ENCODE assay signal across 1 cellular context in the genomic region with DNA sequence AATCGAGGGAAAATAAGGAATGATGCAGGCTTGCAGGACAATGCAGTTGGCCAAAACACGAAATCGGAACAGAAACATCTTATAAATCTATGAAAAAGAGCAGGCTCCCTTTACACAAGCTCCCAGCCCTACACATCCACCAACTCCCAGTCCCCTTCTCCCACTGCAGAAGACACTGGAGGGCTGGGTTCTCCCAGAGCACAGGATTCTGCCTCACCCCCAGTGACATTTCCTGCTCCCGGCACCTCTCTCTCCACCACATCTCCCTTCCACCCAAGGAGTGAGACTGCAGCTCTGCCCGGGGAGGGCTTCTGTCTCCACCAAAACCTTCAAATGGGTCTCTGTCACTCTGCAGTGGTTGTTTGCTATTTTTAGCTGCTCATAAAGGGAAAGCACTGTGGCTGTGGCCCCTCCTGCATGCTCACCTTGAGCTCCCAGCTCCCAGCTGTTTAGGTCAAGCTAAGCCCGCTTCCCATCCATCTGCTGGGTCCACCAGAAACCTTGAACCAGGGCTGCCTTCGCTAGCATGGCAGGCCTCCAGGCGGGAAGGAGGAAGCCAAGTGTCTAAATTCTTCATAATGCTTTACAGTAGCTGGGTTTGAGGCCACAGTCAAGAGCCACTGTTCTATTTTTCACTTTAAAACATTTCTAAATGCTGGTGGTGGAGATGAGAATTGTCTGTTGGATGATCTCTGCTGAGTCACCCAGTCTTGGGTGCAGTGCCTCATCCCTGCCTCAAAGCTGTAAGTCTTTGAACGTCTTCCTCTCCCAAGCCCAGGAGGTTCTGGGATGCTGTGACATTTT.
TF ChIP-seq lines count a peak whose summit lies in the region.

No MANE protein-coding gene starts in this region.

TF ChIP-seq in K562, 482 proteins besides CTCF, POLR2A, EP300 and RAD21 (continued from another document and continues in another):
- TF ChIP-seq, protein P1, sequence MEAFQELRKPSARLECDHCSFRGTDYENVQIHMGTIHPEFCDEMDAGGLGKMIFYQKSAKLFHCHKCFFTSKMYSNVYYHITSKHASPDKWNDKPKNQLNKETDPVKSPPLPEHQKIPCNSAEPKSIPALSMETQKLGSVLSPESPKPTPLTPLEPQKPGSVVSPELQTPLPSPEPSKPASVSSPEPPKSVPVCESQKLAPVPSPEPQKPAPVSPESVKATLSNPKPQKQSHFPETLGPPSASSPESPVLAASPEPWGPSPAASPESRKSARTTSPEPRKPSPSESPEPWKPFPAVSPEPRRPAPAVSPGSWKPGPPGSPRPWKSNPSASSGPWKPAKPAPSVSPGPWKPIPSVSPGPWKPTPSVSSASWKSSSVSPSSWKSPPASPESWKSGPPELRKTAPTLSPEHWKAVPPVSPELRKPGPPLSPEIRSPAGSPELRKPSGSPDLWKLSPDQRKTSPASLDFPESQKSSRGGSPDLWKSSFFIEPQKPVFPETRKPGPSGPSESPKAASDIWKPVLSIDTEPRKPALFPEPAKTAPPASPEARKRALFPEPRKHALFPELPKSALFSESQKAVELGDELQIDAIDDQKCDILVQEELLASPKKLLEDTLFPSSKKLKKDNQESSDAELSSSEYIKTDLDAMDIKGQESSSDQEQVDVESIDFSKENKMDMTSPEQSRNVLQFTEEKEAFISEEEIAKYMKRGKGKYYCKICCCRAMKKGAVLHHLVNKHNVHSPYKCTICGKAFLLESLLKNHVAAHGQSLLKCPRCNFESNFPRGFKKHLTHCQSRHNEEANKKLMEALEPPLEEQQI (IDR thresholded peaks at IDR 0.05) = no peak
- TF ChIP-seq, protein P2, sequence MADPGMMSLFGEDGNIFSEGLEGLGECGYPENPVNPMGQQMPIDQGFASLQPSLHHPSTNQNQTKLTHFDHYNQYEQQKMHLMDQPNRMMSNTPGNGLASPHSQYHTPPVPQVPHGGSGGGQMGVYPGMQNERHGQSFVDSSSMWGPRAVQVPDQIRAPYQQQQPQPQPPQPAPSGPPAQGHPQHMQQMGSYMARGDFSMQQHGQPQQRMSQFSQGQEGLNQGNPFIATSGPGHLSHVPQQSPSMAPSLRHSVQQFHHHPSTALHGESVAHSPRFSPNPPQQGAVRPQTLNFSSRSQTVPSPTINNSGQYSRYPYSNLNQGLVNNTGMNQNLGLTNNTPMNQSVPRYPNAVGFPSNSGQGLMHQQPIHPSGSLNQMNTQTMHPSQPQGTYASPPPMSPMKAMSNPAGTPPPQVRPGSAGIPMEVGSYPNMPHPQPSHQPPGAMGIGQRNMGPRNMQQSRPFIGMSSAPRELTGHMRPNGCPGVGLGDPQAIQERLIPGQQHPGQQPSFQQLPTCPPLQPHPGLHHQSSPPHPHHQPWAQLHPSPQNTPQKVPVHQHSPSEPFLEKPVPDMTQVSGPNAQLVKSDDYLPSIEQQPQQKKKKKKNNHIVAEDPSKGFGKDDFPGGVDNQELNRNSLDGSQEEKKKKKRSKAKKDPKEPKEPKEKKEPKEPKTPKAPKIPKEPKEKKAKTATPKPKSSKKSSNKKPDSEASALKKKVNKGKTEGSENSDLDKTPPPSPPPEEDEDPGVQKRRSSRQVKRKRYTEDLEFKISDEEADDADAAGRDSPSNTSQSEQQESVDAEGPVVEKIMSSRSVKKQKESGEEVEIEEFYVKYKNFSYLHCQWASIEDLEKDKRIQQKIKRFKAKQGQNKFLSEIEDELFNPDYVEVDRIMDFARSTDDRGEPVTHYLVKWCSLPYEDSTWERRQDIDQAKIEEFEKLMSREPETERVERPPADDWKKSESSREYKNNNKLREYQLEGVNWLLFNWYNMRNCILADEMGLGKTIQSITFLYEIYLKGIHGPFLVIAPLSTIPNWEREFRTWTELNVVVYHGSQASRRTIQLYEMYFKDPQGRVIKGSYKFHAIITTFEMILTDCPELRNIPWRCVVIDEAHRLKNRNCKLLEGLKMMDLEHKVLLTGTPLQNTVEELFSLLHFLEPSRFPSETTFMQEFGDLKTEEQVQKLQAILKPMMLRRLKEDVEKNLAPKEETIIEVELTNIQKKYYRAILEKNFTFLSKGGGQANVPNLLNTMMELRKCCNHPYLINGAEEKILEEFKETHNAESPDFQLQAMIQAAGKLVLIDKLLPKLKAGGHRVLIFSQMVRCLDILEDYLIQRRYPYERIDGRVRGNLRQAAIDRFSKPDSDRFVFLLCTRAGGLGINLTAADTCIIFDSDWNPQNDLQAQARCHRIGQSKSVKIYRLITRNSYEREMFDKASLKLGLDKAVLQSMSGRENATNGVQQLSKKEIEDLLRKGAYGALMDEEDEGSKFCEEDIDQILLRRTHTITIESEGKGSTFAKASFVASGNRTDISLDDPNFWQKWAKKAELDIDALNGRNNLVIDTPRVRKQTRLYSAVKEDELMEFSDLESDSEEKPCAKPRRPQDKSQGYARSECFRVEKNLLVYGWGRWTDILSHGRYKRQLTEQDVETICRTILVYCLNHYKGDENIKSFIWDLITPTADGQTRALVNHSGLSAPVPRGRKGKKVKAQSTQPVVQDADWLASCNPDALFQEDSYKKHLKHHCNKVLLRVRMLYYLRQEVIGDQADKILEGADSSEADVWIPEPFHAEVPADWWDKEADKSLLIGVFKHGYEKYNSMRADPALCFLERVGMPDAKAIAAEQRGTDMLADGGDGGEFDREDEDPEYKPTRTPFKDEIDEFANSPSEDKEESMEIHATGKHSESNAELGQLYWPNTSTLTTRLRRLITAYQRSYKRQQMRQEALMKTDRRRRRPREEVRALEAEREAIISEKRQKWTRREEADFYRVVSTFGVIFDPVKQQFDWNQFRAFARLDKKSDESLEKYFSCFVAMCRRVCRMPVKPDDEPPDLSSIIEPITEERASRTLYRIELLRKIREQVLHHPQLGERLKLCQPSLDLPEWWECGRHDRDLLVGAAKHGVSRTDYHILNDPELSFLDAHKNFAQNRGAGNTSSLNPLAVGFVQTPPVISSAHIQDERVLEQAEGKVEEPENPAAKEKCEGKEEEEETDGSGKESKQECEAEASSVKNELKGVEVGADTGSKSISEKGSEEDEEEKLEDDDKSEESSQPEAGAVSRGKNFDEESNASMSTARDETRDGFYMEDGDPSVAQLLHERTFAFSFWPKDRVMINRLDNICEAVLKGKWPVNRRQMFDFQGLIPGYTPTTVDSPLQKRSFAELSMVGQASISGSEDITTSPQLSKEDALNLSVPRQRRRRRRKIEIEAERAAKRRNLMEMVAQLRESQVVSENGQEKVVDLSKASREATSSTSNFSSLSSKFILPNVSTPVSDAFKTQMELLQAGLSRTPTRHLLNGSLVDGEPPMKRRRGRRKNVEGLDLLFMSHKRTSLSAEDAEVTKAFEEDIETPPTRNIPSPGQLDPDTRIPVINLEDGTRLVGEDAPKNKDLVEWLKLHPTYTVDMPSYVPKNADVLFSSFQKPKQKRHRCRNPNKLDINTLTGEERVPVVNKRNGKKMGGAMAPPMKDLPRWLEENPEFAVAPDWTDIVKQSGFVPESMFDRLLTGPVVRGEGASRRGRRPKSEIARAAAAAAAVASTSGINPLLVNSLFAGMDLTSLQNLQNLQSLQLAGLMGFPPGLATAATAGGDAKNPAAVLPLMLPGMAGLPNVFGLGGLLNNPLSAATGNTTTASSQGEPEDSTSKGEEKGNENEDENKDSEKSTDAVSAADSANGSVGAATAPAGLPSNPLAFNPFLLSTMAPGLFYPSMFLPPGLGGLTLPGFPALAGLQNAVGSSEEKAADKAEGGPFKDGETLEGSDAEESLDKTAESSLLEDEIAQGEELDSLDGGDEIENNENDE (IDR thresholded peaks at IDR 0.05; ENCODE audit: low read depth, low read length) = no peak
- TF ChIP-seq, protein P3, sequence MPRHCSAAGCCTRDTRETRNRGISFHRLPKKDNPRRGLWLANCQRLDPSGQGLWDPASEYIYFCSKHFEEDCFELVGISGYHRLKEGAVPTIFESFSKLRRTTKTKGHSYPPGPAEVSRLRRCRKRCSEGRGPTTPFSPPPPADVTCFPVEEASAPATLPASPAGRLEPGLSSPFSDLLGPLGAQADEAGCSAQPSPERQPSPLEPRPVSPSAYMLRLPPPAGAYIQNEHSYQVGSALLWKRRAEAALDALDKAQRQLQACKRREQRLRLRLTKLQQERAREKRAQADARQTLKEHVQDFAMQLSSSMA (CRISPR knock-in tag; IDR thresholded peaks at IDR 0.05) = no peak
- TF ChIP-seq ZSCAN32 (CRISPR knock-in tag; IDR thresholded peaks at IDR 0.05) (no peak), NFRKB (IDR thresholded peaks at IDR 0.05; ENCODE audit: low read depth) (no peak), MXI1 (IDR thresholded peaks at IDR 0.05; ENCODE audit: low read depth, low read length) (no peak), MED1 (CRISPR knock-in tag; IDR thresholded peaks at IDR 0.05; ENCODE audit: borderline replicate concordance) (no peak), NONO (IDR thresholded peaks at IDR 0.05; ENCODE audit: low read depth in 2 of 2, low read length in 1 of 2) (no peak), ZNF766 (CRISPR knock-in tag; conservative IDR thresholded peaks at IDR 0.05) (no peak), ZNF696 (CRISPR knock-in tag; conservative IDR thresholded peaks at IDR 0.05) (no peak), C11orf30 (IDR thresholded peaks at IDR 0.05; ENCODE audit: low read depth) (peak; percentile 94), ZNF707 (CRISPR knock-in tag; conservative IDR thresholded peaks at IDR 0.05) (no peak), ZNF75A (CRISPR knock-in tag; IDR thresholded peaks at IDR 0.05) (no peak), ZBTB8A (IDR thresholded peaks at IDR 0.05; ENCODE audit: partially characterized antibody) (no peak), KHSRP (IDR thresholded peaks at IDR 0.05) (no peak), CBX3 (IDR thresholded peaks at IDR 0.05; ENCODE audit: borderline replicate concordance in 1 of 2, low read length in 2 of 2) (peak in 1 of 2 experiments; percentile 16; a peak in 1 of 3 replicates), PHTF2 (CRISPR knock-in tag; IDR thresholded peaks at IDR 0.05) (no peak), ZNF184 (CRISPR knock-in tag; IDR thresholded peaks at IDR 0.05) (no peak), NCOR1 (IDR thresholded peaks at IDR 0.05) (no peak), RAD51 (IDR thresholded peaks at IDR 0.05; ENCODE audit: borderline replicate concordance, low read depth) (no peak), CBX8 (IDR thresholded peaks at IDR 0.05; ENCODE audit: borderline replicate concordance, extremely low read depth, low read depth, low read length, poor library complexity, severe bottlenecking) (no peak), U2AF2 (optimal IDR thresholded peaks at IDR 0.05; ENCODE audit: low read depth, low read length) (no peak), MTA3 (IDR thresholded peaks at IDR 0.05; ENCODE audit: borderline replicate concordance) (0 out of 2 replicates have a peak, but pooled peaks have one; percentile 31), EZH2 (IDR thresholded peaks at IDR 0.05; ENCODE audit: borderline replicate concordance, low read depth, low read length) (no peak), ZNF79 (CRISPR knock-in tag; IDR thresholded peaks at IDR 0.05; ENCODE audit: low read depth) (no peak), SNRNP70 (optimal IDR thresholded peaks at IDR 0.05; ENCODE audit: low read depth, low read length) (no peak)
- TF ChIP-seq, protein P4, sequence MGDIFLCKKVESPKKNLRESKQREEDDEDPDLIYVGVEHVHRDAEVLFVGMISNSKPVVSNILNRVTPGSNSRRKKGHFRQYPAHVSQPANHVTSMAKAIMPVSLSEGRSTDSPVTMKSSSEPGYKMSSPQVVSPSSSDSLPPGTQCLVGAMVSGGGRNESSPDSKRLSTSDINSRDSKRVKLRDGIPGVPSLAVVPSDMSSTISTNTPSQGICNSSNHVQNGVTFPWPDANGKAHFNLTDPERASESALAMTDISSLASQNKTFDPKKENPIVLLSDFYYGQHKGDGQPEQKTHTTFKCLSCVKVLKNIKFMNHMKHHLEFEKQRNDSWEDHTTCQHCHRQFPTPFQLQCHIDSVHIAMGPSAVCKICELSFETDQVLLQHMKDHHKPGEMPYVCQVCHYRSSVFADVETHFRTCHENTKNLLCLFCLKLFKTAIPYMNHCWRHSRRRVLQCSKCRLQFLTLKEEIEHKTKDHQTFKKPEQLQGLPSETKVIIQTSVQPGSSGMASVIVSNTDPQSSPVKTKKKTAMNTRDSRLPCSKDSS (IDR thresholded peaks at IDR 0.05; ENCODE audit: low read depth, partially characterized antibody) = no peak
- TF ChIP-seq, protein P5, sequence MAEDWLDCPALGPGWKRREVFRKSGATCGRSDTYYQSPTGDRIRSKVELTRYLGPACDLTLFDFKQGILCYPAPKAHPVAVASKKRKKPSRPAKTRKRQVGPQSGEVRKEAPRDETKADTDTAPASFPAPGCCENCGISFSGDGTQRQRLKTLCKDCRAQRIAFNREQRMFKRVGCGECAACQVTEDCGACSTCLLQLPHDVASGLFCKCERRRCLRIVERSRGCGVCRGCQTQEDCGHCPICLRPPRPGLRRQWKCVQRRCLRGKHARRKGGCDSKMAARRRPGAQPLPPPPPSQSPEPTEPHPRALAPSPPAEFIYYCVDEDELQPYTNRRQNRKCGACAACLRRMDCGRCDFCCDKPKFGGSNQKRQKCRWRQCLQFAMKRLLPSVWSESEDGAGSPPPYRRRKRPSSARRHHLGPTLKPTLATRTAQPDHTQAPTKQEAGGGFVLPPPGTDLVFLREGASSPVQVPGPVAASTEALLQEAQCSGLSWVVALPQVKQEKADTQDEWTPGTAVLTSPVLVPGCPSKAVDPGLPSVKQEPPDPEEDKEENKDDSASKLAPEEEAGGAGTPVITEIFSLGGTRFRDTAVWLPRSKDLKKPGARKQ (CRISPR knock-in tag; IDR thresholded peaks at IDR 0.05) = no peak
- TF ChIP-seq, protein P6, sequence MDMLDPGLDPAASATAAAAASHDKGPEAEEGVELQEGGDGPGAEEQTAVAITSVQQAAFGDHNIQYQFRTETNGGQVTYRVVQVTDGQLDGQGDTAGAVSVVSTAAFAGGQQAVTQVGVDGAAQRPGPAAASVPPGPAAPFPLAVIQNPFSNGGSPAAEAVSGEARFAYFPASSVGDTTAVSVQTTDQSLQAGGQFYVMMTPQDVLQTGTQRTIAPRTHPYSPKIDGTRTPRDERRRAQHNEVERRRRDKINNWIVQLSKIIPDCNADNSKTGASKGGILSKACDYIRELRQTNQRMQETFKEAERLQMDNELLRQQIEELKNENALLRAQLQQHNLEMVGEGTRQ (CRISPR knock-in tag; IDR thresholded peaks at IDR 0.05) = no peak
- TF ChIP-seq, protein P7, sequence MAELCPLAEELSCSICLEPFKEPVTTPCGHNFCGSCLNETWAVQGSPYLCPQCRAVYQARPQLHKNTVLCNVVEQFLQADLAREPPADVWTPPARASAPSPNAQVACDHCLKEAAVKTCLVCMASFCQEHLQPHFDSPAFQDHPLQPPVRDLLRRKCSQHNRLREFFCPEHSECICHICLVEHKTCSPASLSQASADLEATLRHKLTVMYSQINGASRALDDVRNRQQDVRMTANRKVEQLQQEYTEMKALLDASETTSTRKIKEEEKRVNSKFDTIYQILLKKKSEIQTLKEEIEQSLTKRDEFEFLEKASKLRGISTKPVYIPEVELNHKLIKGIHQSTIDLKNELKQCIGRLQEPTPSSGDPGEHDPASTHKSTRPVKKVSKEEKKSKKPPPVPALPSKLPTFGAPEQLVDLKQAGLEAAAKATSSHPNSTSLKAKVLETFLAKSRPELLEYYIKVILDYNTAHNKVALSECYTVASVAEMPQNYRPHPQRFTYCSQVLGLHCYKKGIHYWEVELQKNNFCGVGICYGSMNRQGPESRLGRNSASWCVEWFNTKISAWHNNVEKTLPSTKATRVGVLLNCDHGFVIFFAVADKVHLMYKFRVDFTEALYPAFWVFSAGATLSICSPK (IDR thresholded peaks at IDR 0.05; ENCODE audit: borderline replicate concordance) = no peak
- TF ChIP-seq, protein P8, sequence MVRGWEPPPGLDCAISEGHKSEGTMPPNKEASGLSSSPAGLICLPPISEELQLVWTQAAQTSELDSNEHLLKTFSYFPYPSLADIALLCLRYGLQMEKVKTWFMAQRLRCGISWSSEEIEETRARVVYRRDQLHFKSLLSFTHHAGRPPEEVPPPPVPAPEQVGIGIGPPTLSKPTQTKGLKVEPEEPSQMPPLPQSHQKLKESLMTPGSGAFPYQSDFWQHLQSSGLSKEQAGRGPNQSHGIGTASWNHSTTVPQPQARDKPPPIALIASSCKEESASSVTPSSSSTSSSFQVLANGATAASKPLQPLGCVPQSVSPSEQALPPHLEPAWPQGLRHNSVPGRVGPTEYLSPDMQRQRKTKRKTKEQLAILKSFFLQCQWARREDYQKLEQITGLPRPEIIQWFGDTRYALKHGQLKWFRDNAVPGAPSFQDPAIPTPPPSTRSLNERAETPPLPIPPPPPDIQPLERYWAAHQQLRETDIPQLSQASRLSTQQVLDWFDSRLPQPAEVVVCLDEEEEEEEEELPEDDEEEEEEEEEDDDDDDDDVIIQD (CRISPR knock-in tag; IDR thresholded peaks at IDR 0.05) = no peak
